ENCODE assay signal across 8 cellular contexts in genomic region chr2:26770986-26771586, GRCh38. TPM values are rescaled to one million over a fixed set of nuclear protein-coding genes. Genes with fewer than 3 reads are reported as not detected.
DNase-seq lines count a peak whose midpoint lies in the region; ATAC-seq and TF ChIP-seq lines count a peak whose summit lies in the region.

No MANE protein-coding gene starts in this region.

- BruUV-seq in A673 (replicated peaks; lab: Mats Ljungman, UMichigan), result no TSS peak

- CTCF ChIA-PET in A673 (lab: Charles Lee) (no interaction called here), HEK293T (lab: Yijun Ruan, JAX) (interaction anchor here (0.6 kb wide), 1 partner anchor 353 kb away, joined by 3 read pairs; no protein-coding TSS in a partner anchor)

- peaks cover 0 to 22% (median 2%) of the 10 kb centered on the region in 3 donors for H3K36me3 Mint-ChIP-seq in naive thymus-derived CD8-positive, alpha-beta T cell

- H3K27ac ChIP-seq in A673 (ENCODE audit: low read depth, low read length, poor library complexity, severe bottlenecking), result no peak overlapping the region
- peak overlapping the region; percentile 77 to 97 for H3K27ac ChIP-seq in esophagus (ENCODE audit: low read depth in 2 of 2, low read length in 1 of 2)

- H3K4me1 Mint-ChIP-seq in naive thymus-derived CD8-positive, alpha-beta T cell, result peaks cover 24 to 71% (median 54%) of the 10 kb centered on the region in 4 donors

- H3K4me3 ChIP-seq in A673 (ENCODE audit: low read depth, low read length, poor library complexity, severe bottlenecking), result no peak overlapping the region
- no peak overlapping the region for H3K4me3 ChIP-seq in esophagus (ENCODE audit: low read depth in 1 of 2, low read length in 2 of 2)

- DNase-seq in A673 (ENCODE audit: low spot score) (no peak), GM13976 (ENCODE audit: low spot score) (peak; percentile 58), UCSD-AML1 (lab: John Stamatoyannopoulos, UW; ENCODE audit: unreplicated experiment) (peak; percentile 20), NCI-H1105 treated with DMSO at 0.1 percent for 48 hours (lab: John Stamatoyannopoulos, UW) (no peak), HEK293T (ENCODE audit: extremely low spot score) (no peak)
- peak in 3 of 10 donors; percentile 17 to 32 (median 27) for DNase-seq in naive thymus-derived CD8-positive, alpha-beta T cell

- in situ Hi-C loops in GM13976 (cut with MboI; ENCODE audit: low sequenced_read_pairs, unreplicated experiment), result no loop called here

- H3K27me3 ChIP-seq in A673 (replicated peaks; ENCODE audit: insufficient read depth, low read depth, low read length, poor library complexity) (no peaks in the 10 kb centered on the region), esophagus (ENCODE audit: control insufficient read depth in 1 of 2, insufficient read depth in 2 of 2, low read length in 2 of 2) (no peaks in the 10 kb centered on the region)

- peak overlapping the region; percentile 53 to 95 (median 90) for H3K27ac Mint-ChIP-seq in naive thymus-derived CD8-positive, alpha-beta T cell

- ATAC-seq in naive thymus-derived CD8-positive, alpha-beta T cell, result peak in 1 of 2 donors; percentile 34
- ATAC-seq in HG03139 (IDR thresholded peaks at IDR 0.05; ENCODE audit: unreplicated experiment), result no peak

- no peaks in the 10 kb centered on the region for H3K9me3 Mint-ChIP-seq in naive thymus-derived CD8-positive, alpha-beta T cell

- intact Hi-C loops in A673 (cut with micrococcal nuclease; ENCODE audit: unreplicated experiment), result no loop called here

- POLR2A ChIA-PET in A673 (lab: Charles Lee; ENCODE audit: low non-redundant PET), result no interaction called here
- POLR2A ChIA-PET in naive thymus-derived CD8-positive, alpha-beta T cell (lab: Charles Lee), result no interaction called here
- POLR2A ChIA-PET in HEK293T (lab: Yijun Ruan, JAX), result no interaction called here

- H3K9me3 ChIP-seq in A673 (ENCODE audit: low read depth, low read length, poor library complexity, severe bottlenecking) (no peaks in the 10 kb centered on the region), esophagus (ENCODE audit: control insufficient read depth in 2 of 2, insufficient read depth in 1 of 2, low read depth in 1 of 2, low read length in 1 of 2) (no peaks in the 10 kb centered on the region)

- peak overlapping the region in 1 of 10 donors; percentile 20 for H3K4me3 Mint-ChIP-seq in naive thymus-derived CD8-positive, alpha-beta T cell

- 46 to 55% methylated on average over 6 of the region's 6 CpGs for WGBS in esophagus, 2 donors

- no peaks in the 10 kb centered on the region for H3K27me3 Mint-ChIP-seq in naive thymus-derived CD8-positive, alpha-beta T cell

- H3K36me3 ChIP-seq in A673 (ENCODE audit: insufficient read depth, low read length, poor library complexity, severe bottlenecking), result peaks cover 3% of the 10 kb centered on the region
- peaks cover 6 to 12% of the 10 kb centered on the region in 2 donors for H3K36me3 ChIP-seq in esophagus (ENCODE audit: control insufficient read depth in 2 of 2, insufficient read depth in 2 of 2, low read length in 1 of 2)

- no peaks in the 10 kb centered on the region for H3K4me1 ChIP-seq in A673 (ENCODE audit: insufficient read depth, low read length, poor library complexity, severe bottlenecking)
- H3K4me1 ChIP-seq in esophagus (ENCODE audit: control insufficient read depth in 2 of 2, insufficient read depth in 2 of 2, low read length in 1 of 2), result peaks cover 28 to 35% of the 10 kb centered on the region in 2 donors

- TF ChIP-seq CTCF in A673 (conservative IDR thresholded peaks at IDR 0.05; ENCODE audit: low read depth, low read length), result peak; percentile 35; the same call in 1 of the 2 replicates
- TF ChIP-seq CTCF in GM13976 (IDR thresholded peaks at IDR 0.05; ENCODE audit: borderline replicate concordance, control extremely low read depth, extremely low read depth, insufficient read depth, missing control alignments), result peak; percentile 32

TF ChIP-seq in HEK293T, 16 proteins besides CTCF, POLR2A, EP300 and RAD21:
- no peak for TF ChIP-seq SP1 (IDR thresholded peaks at IDR 0.05)
- TF ChIP-seq ARNT (IDR thresholded peaks at IDR 0.05), result no peak
- no peak for TF ChIP-seq FOXK2 (IDR thresholded peaks at IDR 0.05)
- no peak for TF ChIP-seq BHLHE40 (IDR thresholded peaks at IDR 0.05; ENCODE audit: borderline replicate concordance)
- no peak for TF ChIP-seq TARDBP (IDR thresholded peaks at IDR 0.05)
- no peak for TF ChIP-seq HDGF (IDR thresholded peaks at IDR 0.05; ENCODE audit: borderline replicate concordance)
- no peak for TF ChIP-seq NFRKB (IDR thresholded peaks at IDR 0.05)
- no peak for TF ChIP-seq FOXA1 (IDR thresholded peaks at IDR 0.05)

RNA-seq across cellular contexts. Expression of gene SLC35F6, which starts 7.0 kb away (rescaled TPM):
- 32.8 and 33.2 TPM in 2 replicates for total RNA-seq in A673 (2021)
- 10 to 100 TPM; 17.0 to 18.3 TPM for polyA plus RNA-seq in esophagus
- total RNA-seq in naive thymus-derived CD8-positive, alpha-beta T cell, result 10 to 100 TPM; 17.5 to 18.0 TPM
- polyA plus RNA-seq in naive thymus-derived CD8-positive, alpha-beta T cell, result 1 to 10 TPM; 3.7 to 6.4 (median 5.3) TPM

RNA-seq across cellular contexts. Expression of gene CENPA, which starts 14.8 kb away (rescaled TPM):
- total RNA-seq in A673 (2021), result 59.2 and 66.3 TPM in 2 replicates
- 1 to 10 TPM; 3.6 to 5.4 TPM for polyA plus RNA-seq in esophagus
- under 1 TPM in 1 of 2 experiments, not detected in 1; 0.44 TPM for total RNA-seq in naive thymus-derived CD8-positive, alpha-beta T cell
- under 1 TPM in 1 of 3 donors, not detected in 2; 0.27 TPM for polyA plus RNA-seq in naive thymus-derived CD8-positive, alpha-beta T cell

Comparison
In these comparisons a context has a peak if more than half of its experiments do, and no peak if none do; other contexts are left out.
1. DNase-seq: peak in GM13976 (single experiment) and UCSD-AML1 (single experiment); none in A673 (single experiment), NCI-H1105 treated with DMSO at 0.1 percent for 48 hours (single experiment) and HEK293T (single experiment).
2. RNA of gene CENPA, which starts 14.8 kb away (total RNA-seq): 59.2 to 66.3 TPM in A673; 0.44 TPM in naive thymus-derived CD8-positive, alpha-beta T cell; every median in the first group is over 10 times any median in the second.